Comparison of ENCODE assay signal across 28 cellular contexts in genomic region chr10:33930079-33930478, GRCh38.
"Had no signal": no experiment of that assay in that cellular context is flagged by ENCODE, and none has a peak within 500 bp of the region (broad histone marks: within the 10 kb centered on the region; RNA-seq: fewer than 3 reads in every experiment).

No MANE protein-coding gene starts in this region.

- ATAC-seq: activated CD4-positive, CD25-positive, alpha-beta regulatory T cell treated with anti-CD3 and anti-CD28 coated beads, Interleukin-2, amount 50 U/mL, for 24 hours; activated CD8-positive, alpha-beta T cell treated with anti-CD3 and anti-CD28 coated beads for 36 hours; activated T-cell treated with anti-CD3 and anti-CD28 coated beads, Interleukin-2, amount 50 U/mL, for 4 hours; activated T-helper 17 cell treated with anti-CD3 and anti-CD28 coated beads, Interleukin-2, amount 50 U/mL, for 72 hours; effector memory CD8-positive, alpha-beta T cell; gastroesophageal sphincter; heart right ventricle had no signal

- DNase-seq: activated B cell treated with CpG ODN at 0.5 μM for 24 hours; activated CD4-positive, alpha-beta T cell treated with anti-CD3 and anti-CD28 coated beads for 48 hours; activated CD4-positive, alpha-beta T cell treated with anti-CD3 and anti-CD28 coated beads, Interleukin-2, amount 50 U/mL, for 1 hour; activated CD4-positive, alpha-beta T cell treated with anti-CD3 and anti-CD28 coated beads, Interleukin-2, amount 50 U/mL, for 48 hours; activated CD8-positive, alpha-beta memory T cell treated with anti-CD3 and anti-CD28 coated beads for 24 hours; activated CD8-positive, alpha-beta T cell treated with anti-CD3 and anti-CD28 coated beads for 36 hours; activated effector memory CD4-positive, alpha-beta T cell treated with Interleukin-2 at 50 U/mL for 16 hours; activated gamma-delta T cell treated with Interleukin-2 at 50 U/mL for 16 hours; activated naive CD4-positive, alpha-beta T cell treated with anti-CD3 and anti-CD28 coated beads, Interleukin-2, amount 50 U/mL, for 16 hours; activated naive CD4-positive, alpha-beta T cell treated with Interleukin-2 at 50 U/mL for 16 hours; activated T-cell treated with anti-CD3 and anti-CD28 coated beads, Interleukin-2, amount 50 U/mL, for 4 hours; amniotic stem cell; anterior cingulate cortex; brain microvascular endothelial cell; cortex of kidney; dermis blood vessel endothelial cell; effector CD4-positive, alpha-beta T cell; effector memory CD8-positive, alpha-beta T cell; esophagus squamous epithelium; foreskin melanocyte; heart right ventricle; T-helper 2 cell; WERI-Rb-1 had no signal

- H3K27ac ChIP-seq: brain microvascular endothelial cell, epithelial cell of prostate, esophagus squamous epithelium, gastroesophageal sphincter, heart right ventricle, hepatocyte, WERI-Rb-1 had no signal

- H3K36me3 ChIP-seq: brain microvascular endothelial cell, esophagus squamous epithelium, gastroesophageal sphincter, heart right ventricle, WERI-Rb-1 had no signal

- H3K4me3 ChIP-seq: esophagus squamous epithelium, gastroesophageal sphincter, heart right ventricle, hepatocyte had no signal

- H3K9me3 ChIP-seq: esophagus squamous epithelium, gastroesophageal sphincter, heart right ventricle had no signal
